1 cellular context compared by ENCODE assay signal in genomic region chr6:89707766-89708165, GRCh38.
TF ChIP-seq lines count a peak whose summit lies in the region.

No MANE protein-coding gene starts in this region.

TF ChIP-seq in HepG2, 621 proteins besides CTCF, POLR2A, EP300 and RAD21:
- TF ChIP-seq ARID4A (CRISPR knock-in tag; IDR thresholded peaks at IDR 0.05; ENCODE audit: borderline replicate concordance) (0 out of 2 replicates have a peak, but pooled peaks have one; percentile 19), DZIP1 (CRISPR knock-in tag; IDR thresholded peaks at IDR 0.05) (no peak)
